ENCODE assay signal across 1 cellular context in genomic region chr19:58182989-58183821, GRCh38.
TF ChIP-seq lines count a peak whose summit lies in the region.

Gene ZNF274 (plus strand): TSS chr19:58183061. CDS start chr19:58183966, 905 bp downstream.

TF ChIP-seq in K562, 482 proteins besides CTCF, POLR2A, EP300 and RAD21 (continued from another document and continues in another):
- TF ChIP-seq USF1 (CRISPR knock-in tag; IDR thresholded peaks at IDR 0.05) (peak; percentile 42; the same call in 1 of the 2 replicates), NBN (IDR thresholded peaks at IDR 0.05; ENCODE audit: low read depth) (no peak), E2F5 (CRISPR knock-in tag; IDR thresholded peaks at IDR 0.05) (peak; percentile 92; the same call in 1 of the 2 replicates), ZNF639 (CRISPR knock-in tag; conservative IDR thresholded peaks at IDR 0.05 in 1 of 2, IDR thresholded peaks at IDR 0.05 in 1 of 2) (0 out of 4 replicates have a peak, but pooled peaks of 1 of the 2 experiments have one; percentile 43), ZMIZ1 (IDR thresholded peaks at IDR 0.05; ENCODE audit: low read depth in 2 of 2, low read length in 2 of 2) (peak in 1 of 2 experiments; percentile 34; a peak in 1 of 4 replicates), E2F1 (CRISPR knock-in tag; IDR thresholded peaks at IDR 0.05) (peak; percentile 70), USF2 (CRISPR knock-in tag; IDR thresholded peaks at IDR 0.05) (no peak), NFRKB (IDR thresholded peaks at IDR 0.05; ENCODE audit: low read depth) (peak; percentile 99), NKRF (IDR thresholded peaks at IDR 0.05; ENCODE audit: borderline replicate concordance) (peak; percentile 68; the same call in 1 of the 2 replicates), ZHX1 (conservative IDR thresholded peaks at IDR 0.05; ENCODE audit: low read length) (0 out of 2 replicates have a peak, but pooled peaks have one; percentile 68), ZNF584 (CRISPR knock-in tag; IDR thresholded peaks at IDR 0.05; ENCODE audit: low read depth) (peak; percentile 90), ATF4 (CRISPR knock-in tag; IDR thresholded peaks at IDR 0.05) (peak; percentile 18), YY1 (IDR thresholded peaks at IDR 0.05; ENCODE audit: borderline replicate concordance in 1 of 3, control insufficient read depth in 1 of 3, extremely low read depth in 1 of 3, insufficient read depth in 3 of 3, insufficient read length in 1 of 3, insufficient replicate concordance in 2 of 3, low read depth in 1 of 3, low read length in 2 of 3) (peak; percentile 98 to 99 (median 99)), ZC3H4 (CRISPR knock-in tag; IDR thresholded peaks at IDR 0.05; ENCODE audit: borderline replicate concordance) (peak; percentile 74; the same call in 1 of the 2 replicates), HCFC1 (IDR thresholded peaks at IDR 0.05; ENCODE audit: low read depth, low read length) (peak; percentile 96), HDAC1 (IDR thresholded peaks at IDR 0.05) (peak in 1 of 2 experiments; percentile 40; a peak in 1 of 4 replicates), SRSF1 (IDR thresholded peaks at IDR 0.05; ENCODE audit: low read depth, low read length) (peak; percentile 61; the same call in 1 of the 2 replicates), CHD7 (IDR thresholded peaks at IDR 0.05; ENCODE audit: low read depth, low read length) (peak; percentile 46), ELF1 (tag; IDR thresholded peaks at IDR 0.05) (peak; percentile 88), PCBP1 (IDR thresholded peaks at IDR 0.05; ENCODE audit: low read depth, low read length, poor library complexity, severe bottlenecking) (peak; percentile 83), BRD9 (IDR thresholded peaks at IDR 0.05; ENCODE audit: low read depth, partially characterized antibody) (peak; percentile 38)
